14 cellular contexts compared by ENCODE assay signal in the genomic region with DNA sequence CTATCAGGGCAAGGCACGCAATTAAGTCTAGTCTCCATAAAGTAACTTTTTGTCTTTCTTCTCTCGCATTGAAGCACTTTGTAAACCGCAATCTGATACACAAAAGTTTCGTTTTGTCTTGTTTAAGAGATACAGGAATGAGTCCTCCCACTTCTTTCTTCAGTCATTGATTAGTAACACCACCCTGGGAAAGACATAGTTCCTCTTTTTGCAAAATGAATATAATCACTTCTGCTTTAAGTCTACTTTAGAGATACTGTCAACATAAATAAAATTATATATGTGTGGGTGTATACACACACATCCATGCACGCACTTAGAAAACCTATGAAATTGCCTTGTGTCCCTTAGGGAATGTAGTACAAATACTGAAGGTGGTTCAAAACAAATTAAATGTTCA. TPM values are rescaled to one million over a fixed set of nuclear protein-coding genes. Genes with fewer than 3 reads are reported as not detected.
DNase-seq lines count a peak whose midpoint lies in the region; ATAC-seq, FAIRE-seq and TF ChIP-seq lines count a peak whose summit lies in the region.
"Had no signal": no experiment of that assay in that cellular context is flagged by ENCODE, and none has a peak within 500 bp of the region (broad histone marks: within the 10 kb centered on the region; RNA-seq: fewer than 3 reads in every experiment).

No MANE protein-coding gene starts in this region.

- no peaks in the 10 kb centered on the region for H3K27me3 ChIP-seq in K562 (ENCODE audit: control insufficient read depth in 2 of 2, insufficient read depth in 2 of 2, low read length in 2 of 2)
- H3K27me3 ChIP-seq: left lung had no signal

- H3K79me2 ChIP-seq in K562 (ENCODE audit: control insufficient read depth, insufficient read depth, low read length), result no peaks in the 10 kb centered on the region

- WGBS in K562 (ENCODE audit: insufficient coverage, low coverage, missing lambda C conversion rate), result 35% methylated on average over 5 of the region's 5 CpGs

- in situ Hi-C loops in K562 (cut with MboI), result no loop called here

- H3K4me3 Mint-ChIP-seq in immature natural killer cell, result no peak overlapping the region

- no peak overlapping the region for H3K4me3 ChIP-seq in K562
- H3K4me3 ChIP-seq: left lung had no signal

- no peaks in the 10 kb centered on the region for H3K9me3 Mint-ChIP-seq in immature natural killer cell

- intact Hi-C loops in K562 (cut with micrococcal nuclease), result loop anchor here (10.0 kb wide), 1 partner anchor 418 kb away; no protein-coding TSS in a partner anchor

- no peaks in the 10 kb centered on the region for H3K9me3 ChIP-seq in K562 (replicated peaks; ENCODE audit: control insufficient read depth, insufficient read depth, low read depth, low read length)
- H3K9me3 ChIP-seq: left lung had no signal

- H3K4me1 Mint-ChIP-seq in immature natural killer cell, result peaks cover 3 to 12% of the 10 kb centered on the region in 2 donors

- no peak overlapping the region for H3K27ac Mint-ChIP-seq in immature natural killer cell

- H3K4me2 ChIP-seq in K562 (ENCODE audit: insufficient read depth, low read length), result no peak overlapping the region

- CTCF ChIA-PET in K562 (lab: Yijun Ruan, JAX; ENCODE audit: low intra/inter-chr PET ratio), result no interaction called here

- POLR2A ChIA-PET in K562 (lab: Yijun Ruan, JAX), result interaction anchor here (1.0 to 2.7 kb wide), 2 partner anchors 10 to 11 kb away, joined by 3 to 10 read pairs; partner anchors contain the start of gene COQ2

- H4K20me1 ChIP-seq in K562 (replicated peaks; ENCODE audit: control insufficient read depth, insufficient read depth, low read length), result no peaks in the 10 kb centered on the region

- peak; percentile 88 for ATAC-seq in GM18873 (IDR thresholded peaks at IDR 0.05; ENCODE audit: low FRiP score, unreplicated experiment)
- ATAC-seq in GM21737 (IDR thresholded peaks at IDR 0.05; ENCODE audit: unreplicated experiment), result peak; percentile 76
- ATAC-seq in HG03439 (IDR thresholded peaks at IDR 0.05; ENCODE audit: unreplicated experiment), result peak; percentile 83
- no peak for ATAC-seq in K562
- ATAC-seq in HG02970 (IDR thresholded peaks at IDR 0.05; ENCODE audit: low FRiP score, unreplicated experiment), result no peak
- ATAC-seq: left lung, sciatic nerve had no signal

- H3K27me3 Mint-ChIP-seq in immature natural killer cell (ENCODE audit: low read depth in 3 of 3), result no peaks in the 10 kb centered on the region

- H3K36me3 Mint-ChIP-seq in immature natural killer cell, result peaks cover 9 to 51% (median 32%) of the 10 kb centered on the region in 3 donors

- DNase-seq in K562 (ENCODE audit: extremely low read depth in 1 of 4, low spot score in 3 of 4) (no peak), immature natural killer cell (no peak), NCI-H1417 treated with DMSO at 0.1 percent for 48 hours (lab: John Stamatoyannopoulos, UW) (no peak)
- no peak for DNase-seq in activated CD4-positive, alpha-beta T cell treated with anti-CD3 and anti-CD28 coated beads, Interleukin-2, amount 50 U/mL, for 4 hours
- DNase-seq: anterior cingulate cortex, DND-41, left lung, NCI-H524 had no signal

- H3K4me1 ChIP-seq in K562 (replicated peaks in 1 of 2; ENCODE audit: control insufficient read depth in 2 of 2, insufficient read depth in 2 of 2, low read length in 2 of 2), result no peaks in the 10 kb centered on the region; a peak in 2 of 5 replicates

- no peak overlapping the region for H3K27ac ChIP-seq in K562 (ENCODE audit: extremely low read depth, low read depth, low read length)
- H3K27ac ChIP-seq: left lung, VCaP had no signal

- H3K36me3 ChIP-seq in K562 (ENCODE audit: control insufficient read depth, insufficient read depth, low read length), result peaks cover 21% of the 10 kb centered on the region; the same call in 2 of the 3 replicates

- no peak for TF ChIP-seq CTCF in K562 (IDR thresholded peaks at IDR 0.05 in 2 of 3, conservative IDR thresholded peaks at IDR 0.05 in 1 of 3; ENCODE audit: insufficient read depth in 2 of 3, low read depth in 1 of 3, low read length in 3 of 3)

- H2AFZ ChIP-seq in K562 (ENCODE audit: low read depth, low read length), result no peak overlapping the region

- TF ChIP-seq EP300 in K562 (IDR thresholded peaks at IDR 0.05; ENCODE audit: low read length), result no peak

- no peak overlapping the region for H3K9ac ChIP-seq in K562 (ENCODE audit: insufficient read depth in 1 of 2, low read depth in 2 of 2, low read length in 2 of 2)

- no TSS peak for BruUV-seq in K562 (replicated peaks; lab: Mats Ljungman, UMichigan)

- no peak for FAIRE-seq in K562 (lab: Jason Lieb, UNC)

- H3K9me1 ChIP-seq in K562 (ENCODE audit: control insufficient read depth, insufficient read depth, low read length), result no peaks in the 10 kb centered on the region

- TF ChIP-seq RAD21 in K562 (CRISPR knock-in tag; conservative IDR thresholded peaks at IDR 0.05 in 1 of 2, IDR thresholded peaks at IDR 0.05 in 1 of 2), result no peak

- TF ChIP-seq POLR2A in K562 (conservative IDR thresholded peaks at IDR 0.05), result no peak

TF ChIP-seq in K562, 482 proteins besides CTCF, POLR2A, EP300 and RAD21:
- TF ChIP-seq NONO (IDR thresholded peaks at IDR 0.05; ENCODE audit: low read depth in 2 of 2, low read length in 1 of 2) (no peak), ZNF717 (CRISPR knock-in tag; IDR thresholded peaks at IDR 0.05) (no peak), HNRNPLL (IDR thresholded peaks at IDR 0.05; ENCODE audit: low read depth, low read length, poor library complexity, severe bottlenecking) (no peak), MEIS2 (IDR thresholded peaks at IDR 0.05; ENCODE audit: partially characterized antibody) (peak; percentile 18), SNIP1 (IDR thresholded peaks at IDR 0.05; ENCODE audit: low read depth) (no peak), SOX6 (IDR thresholded peaks at IDR 0.05) (peak; percentile 63; the same call in 1 of the 2 replicates), TCF3 (CRISPR knock-in tag; IDR thresholded peaks at IDR 0.05) (no peak)
- TF ChIP-seq, protein P1, sequence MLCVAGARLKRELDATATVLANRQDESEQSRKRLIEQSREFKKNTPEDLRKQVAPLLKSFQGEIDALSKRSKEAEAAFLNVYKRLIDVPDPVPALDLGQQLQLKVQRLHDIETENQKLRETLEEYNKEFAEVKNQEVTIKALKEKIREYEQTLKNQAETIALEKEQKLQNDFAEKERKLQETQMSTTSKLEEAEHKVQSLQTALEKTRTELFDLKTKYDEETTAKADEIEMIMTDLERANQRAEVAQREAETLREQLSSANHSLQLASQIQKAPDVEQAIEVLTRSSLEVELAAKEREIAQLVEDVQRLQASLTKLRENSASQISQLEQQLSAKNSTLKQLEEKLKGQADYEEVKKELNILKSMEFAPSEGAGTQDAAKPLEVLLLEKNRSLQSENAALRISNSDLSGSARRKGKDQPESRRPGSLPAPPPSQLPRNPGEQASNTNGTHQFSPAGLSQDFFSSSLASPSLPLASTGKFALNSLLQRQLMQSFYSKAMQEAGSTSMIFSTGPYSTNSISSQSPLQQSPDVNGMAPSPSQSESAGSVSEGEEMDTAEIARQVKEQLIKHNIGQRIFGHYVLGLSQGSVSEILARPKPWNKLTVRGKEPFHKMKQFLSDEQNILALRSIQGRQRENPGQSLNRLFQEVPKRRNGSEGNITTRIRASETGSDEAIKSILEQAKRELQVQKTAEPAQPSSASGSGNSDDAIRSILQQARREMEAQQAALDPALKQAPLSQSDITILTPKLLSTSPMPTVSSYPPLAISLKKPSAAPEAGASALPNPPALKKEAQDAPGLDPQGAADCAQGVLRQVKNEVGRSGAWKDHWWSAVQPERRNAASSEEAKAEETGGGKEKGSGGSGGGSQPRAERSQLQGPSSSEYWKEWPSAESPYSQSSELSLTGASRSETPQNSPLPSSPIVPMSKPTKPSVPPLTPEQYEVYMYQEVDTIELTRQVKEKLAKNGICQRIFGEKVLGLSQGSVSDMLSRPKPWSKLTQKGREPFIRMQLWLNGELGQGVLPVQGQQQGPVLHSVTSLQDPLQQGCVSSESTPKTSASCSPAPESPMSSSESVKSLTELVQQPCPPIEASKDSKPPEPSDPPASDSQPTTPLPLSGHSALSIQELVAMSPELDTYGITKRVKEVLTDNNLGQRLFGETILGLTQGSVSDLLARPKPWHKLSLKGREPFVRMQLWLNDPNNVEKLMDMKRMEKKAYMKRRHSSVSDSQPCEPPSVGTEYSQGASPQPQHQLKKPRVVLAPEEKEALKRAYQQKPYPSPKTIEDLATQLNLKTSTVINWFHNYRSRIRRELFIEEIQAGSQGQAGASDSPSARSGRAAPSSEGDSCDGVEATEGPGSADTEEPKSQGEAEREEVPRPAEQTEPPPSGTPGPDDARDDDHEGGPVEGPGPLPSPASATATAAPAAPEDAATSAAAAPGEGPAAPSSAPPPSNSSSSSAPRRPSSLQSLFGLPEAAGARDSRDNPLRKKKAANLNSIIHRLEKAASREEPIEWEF (CRISPR knock-in tag; IDR thresholded peaks at IDR 0.05), result peak; percentile 68; the same call in 1 of the 2 replicates

RNA-seq across cellular contexts. Expression of gene COQ2, which starts 11.7 kb away (rescaled TPM):
- total RNA-seq in K562 (2011; cell fraction: chromatin; rRNA removed; ENCODE audit: low replicate concordance), result 13.2 and 17.0 TPM in 2 replicates
- 10.5 and 11.4 TPM in 2 replicates for total RNA-seq in K562 (2011; cell fraction: nucleolus; rRNA removed)
- 15.1 and 18.4 TPM in 2 replicates for total RNA-seq in K562 (2011; cell fraction: nucleoplasm; rRNA removed)
- total RNA-seq in K562 (2014; rRNA removed), result 8.5 and 10.4 TPM in 2 replicates
- total RNA-seq in K562 (2014; rRNA removed; fragmentation: Illumina TruSeq; extraction: Trizol), result 11.8 and 13.6 TPM in 2 replicates
- total RNA-seq in K562 (2015; rRNA removed; fragmentation: Illumina TruSeq; extraction: Trizol), result 11.9 TPM in 2 replicates
- 11.1 and 11.6 TPM in 2 replicates for total RNA-seq in K562 (2021)
- polyA plus RNA-seq in K562 (2011; rRNA removed), result 8.9 and 13.5 TPM in 2 replicates
- 8.6 and 10.7 TPM in 2 replicates for polyA plus RNA-seq in K562 (2011; cell fraction: cytosol; rRNA removed)
- 5.1 and 5.7 TPM in 2 replicates for polyA plus RNA-seq in K562 (2011; cell fraction: nucleus; rRNA removed)
- polyA plus RNA-seq in K562 (2012), result 6.8 and 7.5 TPM in 2 replicates
- polyA plus RNA-seq in K562 (2014; fragmentation: Illumina TruSeq; extraction: Trizol), result 11.4 and 13.4 TPM in 2 replicates
- polyA plus RNA-seq in K562 (2014; fragmentation: Nextera tagmentation; extraction: Ambion mirVana), result 1 to 10 TPM; 1.9 to 2.9 TPM
- 12.9 and 13.2 TPM in 2 replicates for polyA plus RNA-seq in K562 (2014; rRNA removed)
- polyA minus RNA-seq in K562 (2011; rRNA and poly(A)+ RNA removed), result 11.6 and 13.2 TPM in 2 replicates
- polyA minus RNA-seq in K562 (2011; cell fraction: cytosol; rRNA and poly(A)+ RNA removed), result 4.0 and 4.3 TPM in 2 replicates
- 7.6 and 7.8 TPM in 2 replicates for polyA minus RNA-seq in K562 (2011; cell fraction: nucleus; rRNA and poly(A)+ RNA removed)
- polyA plus RNA-seq in immature natural killer cell, result 1 to 10 TPM; 5.8 to 7.8 (median 7.5) TPM

Comparison
In these comparisons a context has a peak if more than half of its experiments do, and no peak if none do; other contexts are left out.
1. ATAC-seq: peak in GM18873 (single experiment), GM21737 (single experiment) and HG03439 (single experiment); none in K562 (single experiment) and HG02970 (single experiment).